ENCODE assay signal across 1 cellular context in the genomic region with DNA sequence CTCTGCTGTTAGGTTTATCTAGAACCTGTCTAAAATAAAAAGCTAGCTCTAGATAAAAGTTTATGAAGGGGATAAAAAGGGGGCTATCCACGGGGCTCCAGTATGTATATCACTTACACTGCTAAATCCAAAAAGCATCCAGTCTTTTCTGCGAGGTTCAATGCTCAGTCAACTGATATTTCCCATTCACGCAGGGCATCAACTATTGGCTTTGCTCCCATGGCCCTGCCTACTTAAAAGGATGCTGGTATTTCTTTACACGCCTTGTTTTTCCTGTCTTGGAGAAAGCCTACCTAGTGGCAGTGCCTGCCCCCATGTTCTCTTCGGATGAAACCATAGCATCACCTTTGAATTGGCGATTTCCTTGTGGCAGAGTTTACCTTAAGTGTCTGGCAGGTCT.
TF ChIP-seq lines count a peak whose summit lies in the region.

No MANE protein-coding gene starts in this region.

TF ChIP-seq in GM12878, 131 proteins besides CTCF, POLR2A, EP300 and RAD21:
- TF ChIP-seq SIN3A (IDR thresholded peaks at IDR 0.05; ENCODE audit: low read depth, low read length), result no peak
- TF ChIP-seq CREM (IDR thresholded peaks at IDR 0.05; ENCODE audit: low read depth), result no peak
- TF ChIP-seq NR2C1 (IDR thresholded peaks at IDR 0.05), result no peak
- TF ChIP-seq, protein P1, sequence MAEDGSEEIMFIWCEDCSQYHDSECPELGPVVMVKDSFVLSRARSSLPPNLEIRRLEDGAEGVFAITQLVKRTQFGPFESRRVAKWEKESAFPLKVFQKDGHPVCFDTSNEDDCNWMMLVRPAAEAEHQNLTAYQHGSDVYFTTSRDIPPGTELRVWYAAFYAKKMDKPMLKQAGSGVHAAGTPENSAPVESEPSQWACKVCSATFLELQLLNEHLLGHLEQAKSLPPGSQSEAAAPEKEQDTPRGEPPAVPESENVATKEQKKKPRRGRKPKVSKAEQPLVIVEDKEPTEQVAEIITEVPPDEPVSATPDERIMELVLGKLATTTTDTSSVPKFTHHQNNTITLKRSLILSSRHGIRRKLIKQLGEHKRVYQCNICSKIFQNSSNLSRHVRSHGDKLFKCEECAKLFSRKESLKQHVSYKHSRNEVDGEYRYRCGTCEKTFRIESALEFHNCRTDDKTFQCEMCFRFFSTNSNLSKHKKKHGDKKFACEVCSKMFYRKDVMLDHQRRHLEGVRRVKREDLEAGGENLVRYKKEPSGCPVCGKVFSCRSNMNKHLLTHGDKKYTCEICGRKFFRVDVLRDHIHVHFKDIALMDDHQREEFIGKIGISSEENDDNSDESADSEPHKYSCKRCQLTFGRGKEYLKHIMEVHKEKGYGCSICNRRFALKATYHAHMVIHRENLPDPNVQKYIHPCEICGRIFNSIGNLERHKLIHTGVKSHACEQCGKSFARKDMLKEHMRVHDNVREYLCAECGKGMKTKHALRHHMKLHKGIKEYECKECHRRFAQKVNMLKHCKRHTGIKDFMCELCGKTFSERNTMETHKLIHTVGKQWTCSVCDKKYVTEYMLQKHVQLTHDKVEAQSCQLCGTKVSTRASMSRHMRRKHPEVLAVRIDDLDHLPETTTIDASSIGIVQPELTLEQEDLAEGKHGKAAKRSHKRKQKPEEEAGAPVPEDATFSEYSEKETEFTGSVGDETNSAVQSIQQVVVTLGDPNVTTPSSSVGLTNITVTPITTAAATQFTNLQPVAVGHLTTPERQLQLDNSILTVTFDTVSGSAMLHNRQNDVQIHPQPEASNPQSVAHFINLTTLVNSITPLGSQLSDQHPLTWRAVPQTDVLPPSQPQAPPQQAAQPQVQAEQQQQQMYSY (CRISPR knock-in tag; IDR thresholded peaks at IDR 0.05), result no peak
- TF ChIP-seq, protein P2, sequence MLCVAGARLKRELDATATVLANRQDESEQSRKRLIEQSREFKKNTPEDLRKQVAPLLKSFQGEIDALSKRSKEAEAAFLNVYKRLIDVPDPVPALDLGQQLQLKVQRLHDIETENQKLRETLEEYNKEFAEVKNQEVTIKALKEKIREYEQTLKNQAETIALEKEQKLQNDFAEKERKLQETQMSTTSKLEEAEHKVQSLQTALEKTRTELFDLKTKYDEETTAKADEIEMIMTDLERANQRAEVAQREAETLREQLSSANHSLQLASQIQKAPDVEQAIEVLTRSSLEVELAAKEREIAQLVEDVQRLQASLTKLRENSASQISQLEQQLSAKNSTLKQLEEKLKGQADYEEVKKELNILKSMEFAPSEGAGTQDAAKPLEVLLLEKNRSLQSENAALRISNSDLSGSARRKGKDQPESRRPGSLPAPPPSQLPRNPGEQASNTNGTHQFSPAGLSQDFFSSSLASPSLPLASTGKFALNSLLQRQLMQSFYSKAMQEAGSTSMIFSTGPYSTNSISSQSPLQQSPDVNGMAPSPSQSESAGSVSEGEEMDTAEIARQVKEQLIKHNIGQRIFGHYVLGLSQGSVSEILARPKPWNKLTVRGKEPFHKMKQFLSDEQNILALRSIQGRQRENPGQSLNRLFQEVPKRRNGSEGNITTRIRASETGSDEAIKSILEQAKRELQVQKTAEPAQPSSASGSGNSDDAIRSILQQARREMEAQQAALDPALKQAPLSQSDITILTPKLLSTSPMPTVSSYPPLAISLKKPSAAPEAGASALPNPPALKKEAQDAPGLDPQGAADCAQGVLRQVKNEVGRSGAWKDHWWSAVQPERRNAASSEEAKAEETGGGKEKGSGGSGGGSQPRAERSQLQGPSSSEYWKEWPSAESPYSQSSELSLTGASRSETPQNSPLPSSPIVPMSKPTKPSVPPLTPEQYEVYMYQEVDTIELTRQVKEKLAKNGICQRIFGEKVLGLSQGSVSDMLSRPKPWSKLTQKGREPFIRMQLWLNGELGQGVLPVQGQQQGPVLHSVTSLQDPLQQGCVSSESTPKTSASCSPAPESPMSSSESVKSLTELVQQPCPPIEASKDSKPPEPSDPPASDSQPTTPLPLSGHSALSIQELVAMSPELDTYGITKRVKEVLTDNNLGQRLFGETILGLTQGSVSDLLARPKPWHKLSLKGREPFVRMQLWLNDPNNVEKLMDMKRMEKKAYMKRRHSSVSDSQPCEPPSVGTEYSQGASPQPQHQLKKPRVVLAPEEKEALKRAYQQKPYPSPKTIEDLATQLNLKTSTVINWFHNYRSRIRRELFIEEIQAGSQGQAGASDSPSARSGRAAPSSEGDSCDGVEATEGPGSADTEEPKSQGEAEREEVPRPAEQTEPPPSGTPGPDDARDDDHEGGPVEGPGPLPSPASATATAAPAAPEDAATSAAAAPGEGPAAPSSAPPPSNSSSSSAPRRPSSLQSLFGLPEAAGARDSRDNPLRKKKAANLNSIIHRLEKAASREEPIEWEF (IDR thresholded peaks at IDR 0.05; ENCODE audit: insufficient replicate concordance, low read depth, low read length), result no peak
- no peak for TF ChIP-seq SREBF2 (IDR thresholded peaks at IDR 0.05; ENCODE audit: low read length)
- no peak for TF ChIP-seq NFYA (IDR thresholded peaks at IDR 0.05; ENCODE audit: borderline replicate concordance, low read depth, low read length)
